In the genomic region with DNA sequence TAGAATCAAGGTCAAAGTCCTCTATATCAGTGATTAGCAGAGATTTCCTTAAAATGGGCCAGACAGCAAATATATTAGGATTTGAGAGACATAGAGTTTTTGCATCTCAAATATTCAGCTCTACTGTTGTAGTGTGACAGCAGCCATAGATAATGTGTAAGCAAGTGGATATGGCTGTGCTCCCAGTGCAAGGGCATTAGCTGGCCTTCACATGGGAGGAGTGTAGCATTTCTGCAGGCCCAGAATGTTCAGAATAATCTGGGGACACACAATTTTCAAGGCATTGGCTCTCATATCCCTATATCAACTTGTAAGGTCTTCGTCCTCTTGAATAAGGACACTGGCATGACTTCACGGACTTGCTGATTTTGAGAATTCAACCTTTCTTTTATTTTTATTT, we compare ENCODE assay signal across 35 cellular contexts.
"Had no signal": no experiment of that assay in that cellular context is flagged by ENCODE, and none has a peak within 500 bp of the region (broad histone marks: within the 10 kb centered on the region; RNA-seq: fewer than 3 reads in every experiment).

No MANE protein-coding gene starts in this region.

- H3K36me3 ChIP-seq: adrenal gland, brain microvascular endothelial cell, breast epithelium had no signal

- H3K4me1 ChIP-seq: breast epithelium had no signal

- H3K27ac ChIP-seq: adrenal gland, body of pancreas, brain microvascular endothelial cell, breast epithelium, VCaP had no signal

- H3K9me3 ChIP-seq: adrenal gland, body of pancreas, breast epithelium had no signal

- DNase-seq: activated B cell treated with CpG ODN at 0.5 μM for 24 hours; activated CD4-positive, alpha-beta memory T cell treated with anti-CD3 and anti-CD28 coated beads for 36 hours; activated CD4-positive, alpha-beta T cell treated with anti-CD3 and anti-CD28 coated beads for 4 hours; activated CD4-positive, alpha-beta T cell treated with anti-CD3 and anti-CD28 coated beads, Interleukin-2, amount 10 ng/mL, durations not matched to agents 24 days and 14 days; activated CD4-positive, alpha-beta T cell treated with anti-CD3 and anti-CD28 coated beads, Interleukin-2, amount 50 U/mL, for 1 hour; activated CD4-positive, alpha-beta T cell treated with anti-CD3 and anti-CD28 coated beads, Interleukin-2, amount 50 U/mL, for 4 hours; activated CD4-positive, CD25-positive, alpha-beta regulatory T cell treated with anti-CD3 and anti-CD28 coated beads, Interleukin-2, amount 50 U/mL, for 72 hours; activated CD8-positive, alpha-beta memory T cell treated with anti-CD3 and anti-CD28 coated beads, Interleukin-2, amount 50 U/mL, for 4 hours; activated CD8-positive, alpha-beta T cell treated with anti-CD3 and anti-CD28 coated beads for 36 hours; activated effector memory CD4-positive, alpha-beta T cell treated with anti-CD3 and anti-CD28 coated beads, Interleukin-2, amount 50 U/mL, for 16 hours; activated gamma-delta T cell treated with Interleukin-2 at 50 U/mL for 16 hours; activated naive CD4-positive, alpha-beta T cell; activated naive CD4-positive, alpha-beta T cell treated with anti-CD3 and anti-CD28 coated beads for 36 hours; activated naive CD4-positive, alpha-beta T cell treated with anti-CD3 and anti-CD28 coated beads, Interleukin-2, amount 50 U/mL, for 16 hours; activated naive CD8-positive, alpha-beta T cell treated with anti-CD3 and anti-CD28 coated beads for 36 hours; activated T-cell treated with anti-CD3 and anti-CD28 coated beads for 4 hours; activated T-cell treated with anti-CD3 and anti-CD28 coated beads, Interleukin-2, amount 50 U/mL, for 1 hour; activated T-cell treated with anti-CD3 and anti-CD28 coated beads, Interleukin-2, amount 50 U/mL, for 4 hours; activated T-cell treated with anti-CD3 and anti-CD28 coated beads, Interleukin-2, amount 50 U/mL, for 72 hours; amniotic stem cell; aorta; body of pancreas; brain microvascular endothelial cell; caudate nucleus; cerebellar nuclear complex; T-helper 1 cell; T-helper 2 cell; T-helper 9 cell had no signal

- H3K4me3 ChIP-seq: adrenal gland, body of pancreas, breast epithelium had no signal

- ATAC-seq: activated CD8-positive, alpha-beta T cell treated with anti-CD3 and anti-CD28 coated beads for 36 hours; activated naive CD4-positive, alpha-beta T cell treated with anti-CD3 and anti-CD28 coated beads, Interleukin-2, amount 50 U/mL, for 72 hours; activated T-cell treated with anti-CD3 and anti-CD28 coated beads, Interleukin-2, amount 50 U/mL, for 4 hours; activated T-cell treated with anti-CD3 and anti-CD28 coated beads, Interleukin-2, amount 50 U/mL, for 72 hours; activated T-helper 17 cell treated with anti-CD3 and anti-CD28 coated beads, Interleukin-2, amount 50 U/mL, for 72 hours; body of pancreas had no signal

- H3K27me3 ChIP-seq: adrenal gland, body of pancreas, brain microvascular endothelial cell, breast epithelium had no signal

- FAIRE-seq: astrocyte, TTC549 had no signal
